In genomic region chr2:101995804-101996203, GRCh38 we compare ENCODE assay signal across 19 cellular contexts. TPM values are rescaled to one million over a fixed set of nuclear protein-coding genes. Genes with fewer than 3 reads are reported as not detected.
DNase-seq lines count a peak whose midpoint lies in the region; TF ChIP-seq lines count a peak whose summit lies in the region.
"Had no signal": no experiment of that assay in that cellular context is flagged by ENCODE, and none has a peak within 500 bp of the region (broad histone marks: within the 10 kb centered on the region; RNA-seq: fewer than 3 reads in every experiment).

No MANE protein-coding gene starts in this region.

- dilution Hi-C loops in mammary epithelial cell (cut with HindIII; ENCODE audit: low sequenced_read_pairs): no loop called here

- H3K4me1 Mint-ChIP-seq in MCF 10A (ENCODE audit: insufficient read depth, unreplicated experiment): peaks cover 7% of the 10 kb centered on the region
- H3K4me1 Mint-ChIP-seq: GM23338 had no signal

- H4K20me1 ChIP-seq in mammary epithelial cell (ENCODE audit: insufficient read depth, low read length) (no peaks in the 10 kb centered on the region), MM.1S (ENCODE audit: insufficient read depth, low read length) (no peaks in the 10 kb centered on the region)

- H3K4me3 Mint-ChIP-seq in MCF 10A (ENCODE audit: unreplicated experiment): no peak overlapping the region
- H3K4me3 Mint-ChIP-seq: CD4-positive, alpha-beta memory T cell; GM23338; H9 had no signal

- BruUV-seq in MCF 10A (replicated peaks; lab: Mats Ljungman, UMichigan) (no TSS peak), mammary epithelial cell (replicated peaks; lab: Mats Ljungman, UMichigan) (no TSS peak)

- CTCF ChIA-PET in MCF 10A (lab: Yijun Ruan, JAX) (interaction anchor here (4.7 kb wide), 1 partner anchor 10 kb away, joined by 36 read pairs; no protein-coding TSS in a partner anchor), mammary epithelial cell (lab: Charles Lee; ENCODE audit: low non-redundant PET) (no interaction called here)

- POLR2A ChIA-PET in MCF 10A (lab: Yijun Ruan, JAX): no interaction called here

- no peaks in the 10 kb centered on the region for H3K9me2 ChIP-seq in MM.1S (replicated peaks; ENCODE audit: insufficient read depth, low read length)

- no peaks in the 10 kb centered on the region for H3K36me3 Mint-ChIP-seq in MCF 10A (ENCODE audit: insufficient read depth, unreplicated experiment)
- H3K36me3 Mint-ChIP-seq: CD4-positive, alpha-beta memory T cell had no signal

- H3K4me3 ChIP-seq in mammary epithelial cell (replicated peaks in 1 of 3; ENCODE audit: insufficient read depth in 1 of 3, low read depth in 2 of 3, low read length in 3 of 3) (no peak overlapping the region), esophagus squamous epithelium (peak overlapping the region in 3 of 4 donors; percentile 4 to 49 (median 34)), neutrophil (ENCODE audit: low read depth in 1 of 2, low read length in 1 of 2) (peak overlapping the region in 1 of 2 experiments; percentile 87), MM.1S (ENCODE audit: low read length) (no peak overlapping the region)
- H3K4me3 ChIP-seq: GM12878, GM23338 had no signal

- H3K36me3 ChIP-seq in mammary epithelial cell (ENCODE audit: insufficient read depth, low read length) (no peaks in the 10 kb centered on the region), esophagus squamous epithelium (no peaks in the 10 kb centered on the region), neutrophil (peaks cover 66% of the 10 kb centered on the region), MM.1S (replicated peaks; ENCODE audit: insufficient read depth, low read length) (no peaks in the 10 kb centered on the region)

- H3K4me1 ChIP-seq in mammary epithelial cell (ENCODE audit: insufficient read depth, low read length): peaks cover 24% of the 10 kb centered on the region
- peaks cover 0 to 70% (median 0%) of the 10 kb centered on the region in 3 donors for H3K4me1 ChIP-seq in esophagus squamous epithelium
- peaks cover 86% of the 10 kb centered on the region in 2 experiments for H3K4me1 ChIP-seq in neutrophil (ENCODE audit: control insufficient read depth in 1 of 2, insufficient read depth in 1 of 2, low read depth in 1 of 2, low read length in 1 of 2)
- no peaks in the 10 kb centered on the region for H3K4me1 ChIP-seq in MM.1S (ENCODE audit: low read length)

- DNase-seq in MCF 10A (ENCODE audit: unreplicated experiment) (no peak), mammary epithelial cell (no peak), esophagus squamous epithelium (lab: John Stamatoyannopoulos, UW) (no peak), MV-4-11 (lab: John Stamatoyannopoulos, UW) (no peak), MM.1S (no peak)
- DNase-seq: C1 segment of cervical spinal cord; Calu3; CD4-positive, alpha-beta memory T cell; COR-L47; DMS79; EL; GDM1; H9 had no signal

- H3K9me3 Mint-ChIP-seq in MCF 10A (ENCODE audit: unreplicated experiment): no peaks in the 10 kb centered on the region
- H3K9me3 Mint-ChIP-seq: CD4-positive, alpha-beta memory T cell; GM23338; H9 had no signal

- no peaks in the 10 kb centered on the region for H3K27me3 ChIP-seq in mammary epithelial cell (ENCODE audit: insufficient read depth, low read length)
- peaks cover 0 to 36% (median 0%) of the 10 kb centered on the region in 4 donors for H3K27me3 ChIP-seq in esophagus squamous epithelium
- no peaks in the 10 kb centered on the region for H3K27me3 ChIP-seq in neutrophil
- H3K27me3 ChIP-seq in MM.1S (replicated peaks; ENCODE audit: insufficient read depth, low read length): no peaks in the 10 kb centered on the region

- TF ChIP-seq POLR2A in esophagus squamous epithelium (IDR thresholded peaks at IDR 0.05): no peak

- H3K27ac Mint-ChIP-seq in MCF 10A (ENCODE audit: low read depth, unreplicated experiment): peak overlapping the region; percentile 33
- H3K27ac Mint-ChIP-seq: CD4-positive, alpha-beta memory T cell; GM23338; H9 had no signal

- H3K9ac ChIP-seq in mammary epithelial cell (ENCODE audit: insufficient read depth, low read length) (no peak overlapping the region), MM.1S (ENCODE audit: low read length) (no peak overlapping the region)

- TF ChIP-seq CTCF in MCF 10A (IDR thresholded peaks at IDR 0.05; ENCODE audit: unreplicated experiment) (no peak), mammary epithelial cell (conservative IDR thresholded peaks at IDR 0.05 in 1 of 2, IDR thresholded peaks at IDR 0.05 in 1 of 2; ENCODE audit: extremely low read depth in 1 of 2, insufficient read depth in 1 of 2, low read depth in 1 of 2, low read length in 2 of 2) (no peak), esophagus squamous epithelium (IDR thresholded peaks at IDR 0.05) (no peak), neutrophil (IDR thresholded peaks at IDR 0.05) (no peak), MM.1S (IDR thresholded peaks at IDR 0.05; ENCODE audit: low read length) (no peak)

- peaks cover 30% of the 10 kb centered on the region for H3K27me3 Mint-ChIP-seq in MCF 10A (ENCODE audit: insufficient read depth, unreplicated experiment)

- H3K9me3 ChIP-seq in mammary epithelial cell (replicated peaks; ENCODE audit: insufficient read depth, low read length) (no peaks in the 10 kb centered on the region), esophagus squamous epithelium (no peaks in the 10 kb centered on the region), neutrophil (no peaks in the 10 kb centered on the region), MM.1S (replicated peaks; ENCODE audit: insufficient read depth, low read length) (no peaks in the 10 kb centered on the region)

- 79% methylated on average over 2 of the region's 9 CpGs for WGBS in mammary epithelial cell (ENCODE audit: low coverage, missing lambda C conversion rate)
- WGBS in esophagus squamous epithelium, 2 donors: 27 to 69% methylated on average over 3 to 5 of the region's 9 CpGs

- no peaks in the 10 kb centered on the region for H3F3A ChIP-seq in MM.1S (ENCODE audit: insufficient read depth, low read length)

- no peak overlapping the region for H3K4me2 ChIP-seq in mammary epithelial cell (ENCODE audit: insufficient read depth, low read depth, low read length)
- no peak overlapping the region for H3K4me2 ChIP-seq in MM.1S (ENCODE audit: low read depth, low read length)
- H3K4me2 ChIP-seq: GM23338 had no signal

- no peak overlapping the region for H3K27ac ChIP-seq in mammary epithelial cell (ENCODE audit: insufficient read depth, low read depth, low read length)
- peak overlapping the region in 3 of 4 donors; percentile 37 to 55 (median 48) for H3K27ac ChIP-seq in esophagus squamous epithelium
- H3K27ac ChIP-seq in neutrophil: peak overlapping the region; percentile 93
- H3K27ac ChIP-seq in MM.1S (ENCODE audit: low read length): no peak overlapping the region

- H2AFZ ChIP-seq in mammary epithelial cell (ENCODE audit: low read depth, low read length) (no peak overlapping the region), MM.1S (ENCODE audit: low read length) (no peak overlapping the region)
- H2AFZ ChIP-seq: GM23338 had no signal

- H3K79me2 ChIP-seq in mammary epithelial cell (ENCODE audit: insufficient read depth, low read length) (no peaks in the 10 kb centered on the region), MM.1S (ENCODE audit: low read length) (no peaks in the 10 kb centered on the region)

- in situ Hi-C loops in mammary epithelial cell (cut with MboI; ENCODE audit: low sequenced_read_pairs in 2 of 2): no loop called here

- intact Hi-C loops in MCF 10A (cut with micrococcal nuclease) (no loop called here), mammary epithelial cell (cut with micrococcal nuclease) (no loop called here), esophagus squamous epithelium (cut with DNase I) (no loop called here)

RNA-seq across cellular contexts. Expression of gene IL1R2, which starts 4.0 kb away (rescaled TPM):
- total RNA-seq in MCF 10A (2022) (not detected in 2 replicates), mammary epithelial cell (1 to 10 TPM in 1 of 2 donors, under 1 TPM in 1; 0.50 to 3.1 TPM), esophagus squamous epithelium (100 to 1,000 TPM in 1 of 4 donors, 10 to 100 TPM in 3; 24.1 to 182 (median 78.0) TPM)
- polyA plus RNA-seq in mammary epithelial cell: 6.9 TPM
- 8.1 TPM for polyA minus RNA-seq in mammary epithelial cell
- total RNA-seq: A172; A673; Calu3; CD4-positive, alpha-beta memory T cell; GM23338; H9 had no signal
- polyA plus RNA-seq: BJ, GM23338 had no signal

Comparison
In these comparisons a context has a peak if more than half of its experiments do, and no peak if none do; other contexts are left out.
1. H3K27ac ChIP-seq: peak in esophagus squamous epithelium (3 of 4) and neutrophil (single experiment); none in mammary epithelial cell (single experiment) and MM.1S (single experiment).
2. H3K4me3 ChIP-seq: peak in esophagus squamous epithelium (3 of 4); none in mammary epithelial cell (0 of 3) and MM.1S (single experiment).
3. RNA of gene IL1R2, which starts 4.0 kb away (total RNA-seq): 24.1 to 182 TPM in esophagus squamous epithelium; 0.50 to 3.1 TPM in mammary epithelial cell and not detected in MCF 10A; every median in the first group is over 4 times any median in the second.